6 cellular contexts compared by ENCODE assay signal in the genomic region with DNA sequence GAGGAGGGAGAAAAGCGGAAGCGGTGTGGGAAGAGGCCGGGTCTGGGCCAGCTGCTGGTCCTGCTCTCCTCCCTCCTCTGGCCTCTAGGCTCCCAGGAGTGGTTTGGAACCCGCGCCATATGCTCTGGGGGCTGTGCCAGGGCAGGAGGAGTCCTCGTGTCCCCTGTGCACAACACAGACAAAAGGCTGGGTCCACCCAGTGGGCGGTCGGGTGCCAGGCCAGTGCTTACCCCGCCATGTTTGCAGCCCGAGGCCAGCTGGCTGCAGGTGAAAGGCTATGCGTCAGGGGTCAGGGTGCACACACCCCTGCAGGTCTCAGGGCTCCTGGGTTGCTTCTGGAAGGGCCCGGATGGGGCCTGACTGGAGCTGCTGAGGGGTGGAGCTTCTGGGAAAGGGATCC. TPM values are rescaled to one million over a fixed set of nuclear protein-coding genes. Genes with fewer than 3 reads are reported as not detected.
"Had no signal": no experiment of that assay in that cellular context is flagged by ENCODE, and none has a peak within 500 bp of the region (broad histone marks: within the 10 kb centered on the region; RNA-seq: fewer than 3 reads in every experiment).

No MANE protein-coding gene starts in this region.

RNA-seq across cellular contexts. Expression of a gene that starts 14.7 kb away (rescaled TPM):
- total RNA-seq: naive thymus-derived CD8-positive, alpha-beta T cell; natural killer cell treated with Interleukin-12 subunit alpha and Interleukin-12 subunit beta and Interleukin-15 and Interleukin-18, amount 100 ng/mL, for 72 hours; neural crest cell; osteocyte; pulmonary artery endothelial cell; smooth muscle cell had no signal
- polyA plus RNA-seq: naive thymus-derived CD8-positive, alpha-beta T cell; smooth muscle cell had no signal
